ENCODE assay signal across 15 cellular contexts in the genomic region with DNA sequence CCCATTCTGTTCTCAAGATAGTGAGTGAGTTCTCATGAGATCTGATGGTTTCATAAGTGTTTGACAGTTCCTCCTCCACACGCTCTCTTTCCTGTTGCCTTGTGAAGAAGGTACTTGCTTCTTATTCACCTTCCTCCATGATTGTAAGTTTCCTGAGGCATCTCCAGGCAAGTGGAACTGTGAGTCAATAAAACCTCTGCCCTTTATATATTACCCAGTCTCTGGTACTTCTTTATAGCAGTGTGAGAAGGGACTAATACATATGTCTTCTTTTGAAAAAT. TPM values are rescaled to one million over a fixed set of nuclear protein-coding genes. Genes with fewer than 3 reads are reported as not detected.
A peak's percentile ranks its signal among the peaks of the same experiment; 100 is the strongest.
DNase-seq lines count a peak whose midpoint lies in the region; ATAC-seq and TF ChIP-seq lines count a peak whose summit lies in the region.
"Had no signal": no experiment of that assay in that cellular context is flagged by ENCODE, and none has a peak within 500 bp of the region (broad histone marks: within the 10 kb centered on the region; RNA-seq: fewer than 3 reads in every experiment).

No MANE protein-coding gene starts in this region.

- POLR2A ChIA-PET in activated CD8-positive, alpha-beta T cell treated with anti-CD3 and anti-CD28 coated beads for 36 hours (lab: Charles Lee): no interaction called here
- POLR2A ChIA-PET in activated CD8-positive, alpha-beta T cell treated with anti-CD3 and anti-CD28 coated beads, Interleukin-2, amount 10 ng/mL, durations not matched to agents 7 days and 5 days (lab: Charles Lee): no interaction called here

- no peak for DNase-seq in activated CD8-positive, alpha-beta T cell treated with anti-CD3 and anti-CD28 coated beads for 36 hours
- DNase-seq in activated CD8-positive, alpha-beta T cell treated with anti-CD3 and anti-CD28 coated beads, Interleukin-2, amount 10 ng/mL, durations not matched to agents 7 days and 5 days: no peak
- DNase-seq in activated naive CD8-positive, alpha-beta T cell treated with anti-CD3 and anti-CD28 coated beads, Interleukin-2, amount 50 U/mL, for 24 hours: no peak
- DNase-seq in NCI-H524 (lab: John Stamatoyannopoulos, UW): no peak
- DNase-seq: 8988T, H7, NCI-H1092 treated with DMSO at 0.1 percent for 48 hours, NCI-H1694 treated with DMSO at 0.1 percent for 48 hours, NCI-H446, NCI-H748 treated with DMSO at 0.1 percent for 48 hours, PC-9 had no signal

- H3K4me1 Mint-ChIP-seq in activated CD8-positive, alpha-beta T cell treated with anti-CD3 and anti-CD28 coated beads for 36 hours (ENCODE audit: low read depth): peaks cover 7% of the 10 kb centered on the region
- H3K4me1 Mint-ChIP-seq in activated CD8-positive, alpha-beta T cell treated with anti-CD3 and anti-CD28 coated beads, Interleukin-2, amount 10 ng/mL, durations not matched to agents 7 days and 5 days (ENCODE audit: low read depth): no peaks in the 10 kb centered on the region
- peaks cover 12% of the 10 kb centered on the region for H3K4me1 Mint-ChIP-seq in activated naive CD8-positive, alpha-beta T cell treated with anti-CD3 and anti-CD28 coated beads, Interleukin-2, amount 50 U/mL, for 24 hours

- intact Hi-C loops in activated CD8-positive, alpha-beta T cell treated with anti-CD3 and anti-CD28 coated beads for 36 hours (cut with micrococcal nuclease): no loop called here

- H3K9me3 Mint-ChIP-seq in activated CD8-positive, alpha-beta T cell treated with anti-CD3 and anti-CD28 coated beads for 36 hours: no peaks in the 10 kb centered on the region
- H3K9me3 Mint-ChIP-seq in activated CD8-positive, alpha-beta T cell treated with anti-CD3 and anti-CD28 coated beads, Interleukin-2, amount 10 ng/mL, durations not matched to agents 7 days and 5 days (ENCODE audit: insufficient read depth): no peaks in the 10 kb centered on the region
- peaks cover 13% of the 10 kb centered on the region for H3K9me3 Mint-ChIP-seq in activated naive CD8-positive, alpha-beta T cell treated with anti-CD3 and anti-CD28 coated beads, Interleukin-2, amount 50 U/mL, for 24 hours

- no peak for TF ChIP-seq CTCF in activated CD8-positive, alpha-beta T cell treated with anti-CD3 and anti-CD28 coated beads for 36 hours (IDR thresholded peaks at IDR 0.05)

- H3K27ac Mint-ChIP-seq in activated CD8-positive, alpha-beta T cell treated with anti-CD3 and anti-CD28 coated beads for 36 hours: no peak overlapping the region
- no peak overlapping the region for H3K27ac Mint-ChIP-seq in activated CD8-positive, alpha-beta T cell treated with anti-CD3 and anti-CD28 coated beads, Interleukin-2, amount 10 ng/mL, durations not matched to agents 7 days and 5 days
- peak overlapping the region; percentile 42 for H3K27ac Mint-ChIP-seq in activated naive CD8-positive, alpha-beta T cell treated with anti-CD3 and anti-CD28 coated beads, Interleukin-2, amount 50 U/mL, for 24 hours

- no peak overlapping the region for H3K4me3 Mint-ChIP-seq in activated CD8-positive, alpha-beta T cell treated with anti-CD3 and anti-CD28 coated beads for 36 hours
- no peak overlapping the region for H3K4me3 Mint-ChIP-seq in activated CD8-positive, alpha-beta T cell treated with anti-CD3 and anti-CD28 coated beads, Interleukin-2, amount 10 ng/mL, durations not matched to agents 7 days and 5 days
- no peak overlapping the region for H3K4me3 Mint-ChIP-seq in activated naive CD8-positive, alpha-beta T cell treated with anti-CD3 and anti-CD28 coated beads, Interleukin-2, amount 50 U/mL, for 24 hours

- no peaks in the 10 kb centered on the region for H3K36me3 Mint-ChIP-seq in activated CD8-positive, alpha-beta T cell treated with anti-CD3 and anti-CD28 coated beads for 36 hours (ENCODE audit: low read depth)
- no peaks in the 10 kb centered on the region for H3K36me3 Mint-ChIP-seq in activated CD8-positive, alpha-beta T cell treated with anti-CD3 and anti-CD28 coated beads, Interleukin-2, amount 10 ng/mL, durations not matched to agents 7 days and 5 days (ENCODE audit: low read depth)
- H3K36me3 Mint-ChIP-seq in activated naive CD8-positive, alpha-beta T cell treated with anti-CD3 and anti-CD28 coated beads, Interleukin-2, amount 50 U/mL, for 24 hours (ENCODE audit: low read depth): no peaks in the 10 kb centered on the region

- no peaks in the 10 kb centered on the region for H3K27me3 Mint-ChIP-seq in activated CD8-positive, alpha-beta T cell treated with anti-CD3 and anti-CD28 coated beads for 36 hours
- no peaks in the 10 kb centered on the region for H3K27me3 Mint-ChIP-seq in activated CD8-positive, alpha-beta T cell treated with anti-CD3 and anti-CD28 coated beads, Interleukin-2, amount 10 ng/mL, durations not matched to agents 7 days and 5 days (ENCODE audit: low read depth)
- H3K27me3 Mint-ChIP-seq in activated naive CD8-positive, alpha-beta T cell treated with anti-CD3 and anti-CD28 coated beads, Interleukin-2, amount 50 U/mL, for 24 hours: no peaks in the 10 kb centered on the region

- peak; percentile 52 for ATAC-seq in activated CD8-positive, alpha-beta T cell treated with anti-CD3 and anti-CD28 coated beads for 36 hours
- no peak for ATAC-seq in activated CD8-positive, alpha-beta T cell treated with anti-CD3 and anti-CD28 coated beads, Interleukin-2, amount 10 ng/mL, durations not matched to agents 7 days and 5 days
- ATAC-seq in GM19351 (IDR thresholded peaks at IDR 0.05; ENCODE audit: unreplicated experiment) (peak; percentile 23), HG02885 (IDR thresholded peaks at IDR 0.05; ENCODE audit: poor library complexity, unreplicated experiment) (peak; percentile 39), HG02678 (IDR thresholded peaks at IDR 0.05; ENCODE audit: unreplicated experiment) (no peak), HG03135 (IDR thresholded peaks at IDR 0.05; ENCODE audit: unreplicated experiment) (no peak)
- ATAC-seq in activated naive CD8-positive, alpha-beta T cell treated with anti-CD3 and anti-CD28 coated beads, Interleukin-2, amount 50 U/mL, for 24 hours: peak; percentile 39

- CTCF ChIA-PET in activated CD8-positive, alpha-beta T cell treated with anti-CD3 and anti-CD28 coated beads for 36 hours (lab: Charles Lee): no interaction called here
- CTCF ChIA-PET in activated CD8-positive, alpha-beta T cell treated with anti-CD3 and anti-CD28 coated beads, Interleukin-2, amount 10 ng/mL, durations not matched to agents 7 days and 5 days (lab: Charles Lee): no interaction called here

RNA-seq across cellular contexts. Expression of gene CFAP299, which starts 58.4 kb away (rescaled TPM):
- not detected for total RNA-seq in activated CD8-positive, alpha-beta T cell treated with anti-CD3 and anti-CD28 coated beads for 36 hours
- not detected for total RNA-seq in activated CD8-positive, alpha-beta T cell treated with anti-CD3 and anti-CD28 coated beads, Interleukin-2, amount 10 ng/mL, durations not matched to agents 7 days and 5 days
- total RNA-seq: H7, PC-9 had no signal

Comparison
In these comparisons a context has a peak if more than half of its experiments do, and no peak if none do; other contexts are left out.
1. ATAC-seq: peak in activated CD8-positive, alpha-beta T cell treated with anti-CD3 and anti-CD28 coated beads for 36 hours (single experiment), GM19351 (single experiment), HG02885 (single experiment) and activated naive CD8-positive, alpha-beta T cell treated with anti-CD3 and anti-CD28 coated beads, Interleukin-2, amount 50 U/mL, for 24 hours (single experiment); none in activated CD8-positive, alpha-beta T cell treated with anti-CD3 and anti-CD28 coated beads, Interleukin-2, amount 10 ng/mL, durations not matched to agents 7 days and 5 days (single experiment), HG02678 (single experiment) and HG03135 (single experiment).